Comparison of ENCODE assay signal across 24 cellular contexts in the genomic region with DNA sequence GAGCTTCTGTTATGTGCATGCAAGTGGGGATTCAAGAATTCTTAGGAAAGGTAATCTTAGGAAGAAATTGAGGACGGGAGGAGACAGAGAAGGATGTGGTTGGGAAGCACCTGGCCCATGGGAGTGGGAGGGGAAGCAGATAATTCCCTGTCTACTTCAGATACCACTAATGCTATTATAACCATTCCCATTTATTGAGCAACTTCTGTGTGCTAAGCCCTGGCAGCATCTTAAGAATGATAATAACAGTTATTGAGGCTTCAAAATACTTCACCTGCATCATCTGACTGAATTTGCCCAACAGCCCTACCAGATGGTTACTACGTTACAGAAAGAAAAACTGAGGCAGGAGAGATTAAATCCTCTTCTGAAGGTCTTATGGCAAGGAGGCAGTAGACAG. TPM values are rescaled to one million over a fixed set of nuclear protein-coding genes. Genes with fewer than 3 reads are reported as not detected.
DNase-seq lines count a peak whose midpoint lies in the region; TF ChIP-seq lines count a peak whose summit lies in the region.
"Had no signal": no experiment of that assay in that cellular context is flagged by ENCODE, and none has a peak within 500 bp of the region (broad histone marks: within the 10 kb centered on the region; RNA-seq: fewer than 3 reads in every experiment).

No MANE protein-coding gene starts in this region.

- H3K4me1 ChIP-seq in PC-9 (replicated peaks; ENCODE audit: insufficient read depth) (peaks cover 19% of the 10 kb centered on the region), hepatocyte (ENCODE audit: insufficient read depth) (peaks cover 9% of the 10 kb centered on the region), prostate gland (replicated peaks) (no peaks in the 10 kb centered on the region)

- H3K4me2 ChIP-seq in PC-9 = peak overlapping the region; percentile 82
- H3K4me2 ChIP-seq in hepatocyte = peak overlapping the region; percentile 69
- H3K4me2 ChIP-seq: KMS-11 had no signal

- DNase-seq in Calu3 (no peak), PC-9 (no peak), hepatocyte (ENCODE audit: low spot score) (no peak), progenitor cell of endocrine pancreas (ENCODE audit: low spot score, unreplicated experiment) (no peak), prostate gland (ENCODE audit: low spot score) (no peak), A172 (ENCODE audit: low spot score) (no peak), NCI-H2196 (lab: John Stamatoyannopoulos, UW; ENCODE audit: unreplicated experiment) (no peak)
- DNase-seq: ACHN; CD8-positive, alpha-beta T cell; GOT3; HCEC 1CT; IMR-90; NCI-H1105; NCI-H146; NCI-H2029 treated with DMSO at 0.1 percent for 48 hours; NCI-H2171; NCI-H446; NCI-H526; OCI-M1; SHP77 had no signal

- H3K27ac ChIP-seq in PC-9 = peak overlapping the region; percentile 79; the same call in 1 of the 2 replicates
- no peak overlapping the region for H3K27ac ChIP-seq in hepatocyte
- no peak overlapping the region for H3K27ac ChIP-seq in prostate gland
- H3K27ac ChIP-seq: BLaER1 treated with 17β-estradiol and CSF1 and Interleukin-3, amounts not matched to agents 10 nM and 100 nM; KMS-11; SK-N-MC had no signal

- H3K4me3 ChIP-seq in PC-9 (peak overlapping the region; percentile 60; the same call in 1 of the 2 replicates), hepatocyte (no peak overlapping the region), prostate gland (no peak overlapping the region)
- H3K4me3 ChIP-seq: BLaER1 treated with 17β-estradiol and CSF1 and Interleukin-3, amounts not matched to agents 10 nM and 100 nM; SK-N-MC had no signal

- H3K4me3 Mint-ChIP-seq in Calu3 (ENCODE audit: low read depth, unreplicated experiment) = peak overlapping the region; percentile 74
- H3K4me3 Mint-ChIP-seq in progenitor cell of endocrine pancreas (ENCODE audit: low read depth) = no peak overlapping the region
- H3K4me3 Mint-ChIP-seq: CD8-positive, alpha-beta T cell had no signal

- H3F3A ChIP-seq in PC-9 (ENCODE audit: insufficient read depth, low read depth) = peaks cover 52% of the 10 kb centered on the region

- H3K79me2 ChIP-seq in PC-9 (ENCODE audit: low read depth) = peaks cover 10% of the 10 kb centered on the region; the same call in 1 of the 2 replicates
- H3K79me2 ChIP-seq in hepatocyte = no peaks in the 10 kb centered on the region

- TF ChIP-seq POLR2A in prostate gland (IDR thresholded peaks at IDR 0.05) = no peak

- H3K9me3 Mint-ChIP-seq in Calu3 (ENCODE audit: low read depth, unreplicated experiment) = no peaks in the 10 kb centered on the region
- no peaks in the 10 kb centered on the region for H3K9me3 Mint-ChIP-seq in progenitor cell of endocrine pancreas (ENCODE audit: low read depth)
- H3K9me3 Mint-ChIP-seq: CD8-positive, alpha-beta T cell had no signal

- intact Hi-C loops in Calu3 (cut with micrococcal nuclease; ENCODE audit: unreplicated experiment) (no loop called here), PC-9 (cut with micrococcal nuclease; ENCODE audit: unreplicated experiment) (no loop called here), prostate gland (cut with DNase I) (no loop called here)

- H3K4me1 Mint-ChIP-seq in Calu3 (ENCODE audit: low read depth, unreplicated experiment) (peaks cover 30% of the 10 kb centered on the region), progenitor cell of endocrine pancreas (ENCODE audit: low read depth) (peaks cover 8% of the 10 kb centered on the region)

- no peak for TF ChIP-seq CTCF in Calu3 (IDR thresholded peaks at IDR 0.05; ENCODE audit: unreplicated experiment)
- TF ChIP-seq CTCF in PC-9 (conservative IDR thresholded peaks at IDR 0.05) = no peak
- no peak for TF ChIP-seq CTCF in hepatocyte (IDR thresholded peaks at IDR 0.05; ENCODE audit: poor library complexity)
- TF ChIP-seq CTCF in progenitor cell of endocrine pancreas (IDR thresholded peaks at IDR 0.05; ENCODE audit: unreplicated experiment) = no peak
- no peak for TF ChIP-seq CTCF in prostate gland (IDR thresholded peaks at IDR 0.05)

- H3K27me3 Mint-ChIP-seq in Calu3 (ENCODE audit: unreplicated experiment) = no peaks in the 10 kb centered on the region
- H3K27me3 Mint-ChIP-seq in progenitor cell of endocrine pancreas = peaks cover 64% of the 10 kb centered on the region

- H3K9me3 ChIP-seq in PC-9 (ENCODE audit: insufficient read depth, low read depth) (no peaks in the 10 kb centered on the region), hepatocyte (ENCODE audit: low read depth) (no peaks in the 10 kb centered on the region), prostate gland (no peaks in the 10 kb centered on the region)

- peaks cover 62% of the 10 kb centered on the region for H3K36me3 Mint-ChIP-seq in Calu3 (ENCODE audit: insufficient read depth, unreplicated experiment)
- H3K36me3 Mint-ChIP-seq in progenitor cell of endocrine pancreas (ENCODE audit: insufficient read depth) = no peaks in the 10 kb centered on the region
- H3K36me3 Mint-ChIP-seq: CD8-positive, alpha-beta T cell had no signal

- H4K20me1 ChIP-seq in PC-9 (ENCODE audit: insufficient read depth) (no peaks in the 10 kb centered on the region), hepatocyte (ENCODE audit: insufficient read depth, poor library complexity, severe bottlenecking) (no peaks in the 10 kb centered on the region)
- H4K20me1 ChIP-seq: BLaER1 treated with 17β-estradiol and CSF1 and Interleukin-3, amounts not matched to agents 10 nM and 100 nM had no signal

- WGBS in hepatocyte (ENCODE audit: low lambda C conversion rate, missing lambda C conversion rate) = 77% methylated on average over 2 of the region's 2 CpGs
- WGBS in prostate gland = 81% methylated on average over 2 of the region's 2 CpGs

- H3K27me3 ChIP-seq in PC-9 (ENCODE audit: insufficient read depth, low read depth) (no peaks in the 10 kb centered on the region), hepatocyte (peaks cover 23% of the 10 kb centered on the region), prostate gland (replicated peaks; ENCODE audit: insufficient read depth) (no peaks in the 10 kb centered on the region)

- H3K36me3 ChIP-seq in PC-9 (ENCODE audit: low read depth) = peaks cover 5% of the 10 kb centered on the region; the same call in 1 of the 2 replicates
- no peaks in the 10 kb centered on the region for H3K36me3 ChIP-seq in hepatocyte (replicated peaks; ENCODE audit: insufficient read depth, low read depth)
- no peaks in the 10 kb centered on the region for H3K36me3 ChIP-seq in prostate gland
- H3K36me3 ChIP-seq: BLaER1 treated with 17β-estradiol and CSF1 and Interleukin-3, amounts not matched to agents 10 nM and 100 nM had no signal

- H3K27ac Mint-ChIP-seq in Calu3 (ENCODE audit: unreplicated experiment) = peak overlapping the region; percentile 33
- peak overlapping the region; percentile 80 for H3K27ac Mint-ChIP-seq in progenitor cell of endocrine pancreas
- H3K27ac Mint-ChIP-seq: CD8-positive, alpha-beta T cell had no signal

- H3K9me2 ChIP-seq in PC-9 (ENCODE audit: insufficient read depth) (no peaks in the 10 kb centered on the region), hepatocyte (replicated peaks; ENCODE audit: insufficient read depth) (no peaks in the 10 kb centered on the region)

- no peak overlapping the region for H2AFZ ChIP-seq in PC-9
- no peak overlapping the region for H2AFZ ChIP-seq in hepatocyte

- TSS peak; percentile 82 for BruUV-seq in Calu3 (replicated peaks; lab: Mats Ljungman, UMichigan)
- no TSS peak for BruUV-seq in PC-9 (replicated peaks; lab: Mats Ljungman, UMichigan)

- CTCF ChIA-PET in Calu3 (lab: Charles Lee) = no interaction called here
- CTCF ChIA-PET in PC-9 (lab: Charles Lee) = no interaction called here

- POLR2A ChIA-PET in PC-9 (lab: Charles Lee; ENCODE audit: unreplicated experiment) = interaction anchor here (0.7 kb wide), 1 partner anchor 124 kb away, joined by 12 read pairs; no protein-coding TSS in a partner anchor

RNA-seq across cellular contexts. Expression of a gene that starts 1.4 kb away (rescaled TPM):
- 97.3 and 147 TPM in 2 replicates for total RNA-seq in Calu3 (2022)
- 111 and 162 TPM in 2 replicates for total RNA-seq in PC-9 (2021)
- total RNA-seq in hepatocyte = 20.5 and 25.7 TPM in 2 replicates
- polyA plus RNA-seq in hepatocyte = 33.8 and 49.6 TPM in 2 replicates
- total RNA-seq in progenitor cell of endocrine pancreas = 14.4 and 21.5 TPM in 2 replicates
- 10 to 100 TPM; 36.8 to 62.8 TPM for total RNA-seq in prostate gland
- 4.0 and 9.8 TPM in 2 replicates for total RNA-seq in A172 (2014; rRNA removed; shearing (Covaris generic))

RNA-seq across cellular contexts. Expression of a gene that starts 14.2 kb away (rescaled TPM):
- total RNA-seq in Calu3 (2022) (50.1 and 54.5 TPM in 2 replicates), PC-9 (2021) (39.8 and 42.1 TPM in 2 replicates), hepatocyte (14.5 and 17.3 TPM in 2 replicates), progenitor cell of endocrine pancreas (11.8 and 12.0 TPM in 2 replicates), prostate gland (10 to 100 TPM; 29.8 to 32.8 TPM)
- polyA plus RNA-seq in hepatocyte = 17.7 and 21.9 TPM in 2 replicates
- total RNA-seq in A172 (2014; rRNA removed; shearing (Covaris generic)) = 10.0 and 11.2 TPM in 2 replicates

RNA-seq across cellular contexts. Expression of a gene that starts 39.0 kb away (rescaled TPM):
- total RNA-seq in Calu3 (2022) = 1.3 and 1.9 TPM in 2 replicates
- total RNA-seq in PC-9 (2021) = 0.76 and 1.3 TPM in 2 replicates
- total RNA-seq in hepatocyte = 0.07 TPM in 1 of 2 replicates, not detected in the other
- polyA plus RNA-seq in hepatocyte = 0.24 and 0.93 TPM in 2 replicates
- total RNA-seq in progenitor cell of endocrine pancreas = 0.18 and 0.34 TPM in 2 replicates
- total RNA-seq in prostate gland = under 1 TPM; 0.23 to 0.27 TPM
- total RNA-seq in A172 (2014; rRNA removed; shearing (Covaris generic)) = 0.07 and 0.48 TPM in 2 replicates
- total RNA-seq: IMR-90, RPMI7951 had no signal

RNA-seq across cellular contexts. Expression of a gene that starts 40.3 kb away (rescaled TPM):
- total RNA-seq in Calu3 (2022) = 140 and 151 TPM in 2 replicates
- total RNA-seq in PC-9 (2021) = 110 and 114 TPM in 2 replicates
- 69.7 and 71.8 TPM in 2 replicates for total RNA-seq in hepatocyte
- 74.5 and 83.6 TPM in 2 replicates for polyA plus RNA-seq in hepatocyte
- total RNA-seq in progenitor cell of endocrine pancreas = 110 and 118 TPM in 2 replicates
- total RNA-seq in prostate gland = 100 to 1,000 TPM in 1 of 2 donors, 10 to 100 TPM in 1; 67.8 to 164 TPM
- 85.7 and 87.4 TPM in 2 replicates for total RNA-seq in A172 (2014; rRNA removed; shearing (Covaris generic))
